ENCODE assay signal across 13 cellular contexts in the genomic region with DNA sequence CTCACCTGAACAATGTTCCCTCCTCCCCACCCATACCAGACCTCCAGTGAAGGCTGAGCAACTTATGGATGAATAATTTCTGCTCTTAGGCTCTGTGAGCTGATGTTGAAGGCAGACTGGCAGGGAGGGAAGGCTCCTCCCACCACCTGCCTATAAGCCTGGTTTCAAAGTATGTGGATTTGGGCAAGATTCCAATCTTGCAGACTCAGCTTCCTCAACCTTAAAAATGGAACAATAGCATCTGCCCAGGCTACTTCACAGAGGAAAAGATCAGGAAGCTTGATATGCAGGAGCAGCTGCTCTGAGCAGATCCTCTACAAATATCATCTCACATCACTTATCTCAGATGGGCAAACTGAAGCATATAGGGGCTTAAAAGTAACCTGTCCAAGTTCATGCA.
DNase-seq lines count a peak whose midpoint lies in the region; ATAC-seq and TF ChIP-seq lines count a peak whose summit lies in the region.
"Had no signal": no experiment of that assay in that cellular context is flagged by ENCODE, and none has a peak within 500 bp of the region (broad histone marks: within the 10 kb centered on the region; RNA-seq: fewer than 3 reads in every experiment).

No MANE protein-coding gene starts in this region.

- DNase-seq in MCF 10A (ENCODE audit: unreplicated experiment): peak; percentile 78
- no peak for DNase-seq in breast epithelium (ENCODE audit: low spot score in 2 of 2)
- DNase-seq in NCI-H2196 (lab: John Stamatoyannopoulos, UW; ENCODE audit: unreplicated experiment): peak; percentile 71
- DNase-seq in dermis blood vessel endothelial cell: peak; percentile 98
- DNase-seq in gastrocnemius medialis: no peak
- no peak for DNase-seq in midbrain (lab: John Stamatoyannopoulos, UW)
- DNase-seq in ecto neural progenitor cell (ENCODE audit: low spot score): no peak
- DNase-seq: adrenal gland; effector memory CD4-positive, alpha-beta T cell; NCI-H146; OCI-M1 had no signal

- H3K27ac Mint-ChIP-seq in MCF 10A (ENCODE audit: low read depth, unreplicated experiment): peak overlapping the region; percentile 11

- H3K27me3 ChIP-seq in breast epithelium: no peaks in the 10 kb centered on the region
- H3K27me3 ChIP-seq in gastrocnemius medialis: no peaks in the 10 kb centered on the region
- H3K27me3 ChIP-seq: adrenal gland had no signal

- CTCF ChIA-PET in MCF 10A (lab: Yijun Ruan, JAX): no interaction called here

- H3K4me3 ChIP-seq in breast epithelium (no peak overlapping the region), gastrocnemius medialis (no peak overlapping the region)
- H3K4me3 ChIP-seq: adrenal gland had no signal

- in situ Hi-C loops in gastrocnemius medialis (cut with MboI; ENCODE audit: low sequenced_read_pairs in 4 of 4): no loop called here

- H3K9me3 ChIP-seq in breast epithelium (peaks cover 0 to 5% of the 10 kb centered on the region in 2 donors), gastrocnemius medialis (no peaks in the 10 kb centered on the region)

- TF ChIP-seq POLR2A in breast epithelium (IDR thresholded peaks at IDR 0.05): no peak
- no peak for TF ChIP-seq POLR2A in gastrocnemius medialis (IDR thresholded peaks at IDR 0.05)

- BruUV-seq in MCF 10A (replicated peaks; lab: Mats Ljungman, UMichigan): no TSS peak

- POLR2A ChIA-PET in MCF 10A (lab: Yijun Ruan, JAX): no interaction called here

- intact Hi-C loops in MCF 10A (cut with micrococcal nuclease): no loop called here
- intact Hi-C loops in breast epithelium (cut with DNase I; ENCODE audit: low total_unique reads): no loop called here
- intact Hi-C loops in gastrocnemius medialis (cut with DNase I; ENCODE audit: low total_unique reads): no loop called here

- no peaks in the 10 kb centered on the region for H3K36me3 Mint-ChIP-seq in MCF 10A (ENCODE audit: insufficient read depth, unreplicated experiment)

- H3K4me1 Mint-ChIP-seq in MCF 10A (ENCODE audit: insufficient read depth, unreplicated experiment): peaks cover 29% of the 10 kb centered on the region

- ATAC-seq in gastrocnemius medialis (peak; percentile 30 to 45), GM21423 (IDR thresholded peaks at IDR 0.05; ENCODE audit: unreplicated experiment) (no peak)
- ATAC-seq: sciatic nerve had no signal

- TF ChIP-seq CTCF in MCF 10A (IDR thresholded peaks at IDR 0.05; ENCODE audit: unreplicated experiment) (no peak), breast epithelium (IDR thresholded peaks at IDR 0.05) (no peak), gastrocnemius medialis (IDR thresholded peaks at IDR 0.05 in 4 of 5, conservative IDR thresholded peaks at IDR 0.05 in 1 of 5) (no peak)

- peaks cover 9% of the 10 kb centered on the region for H3K9me3 Mint-ChIP-seq in MCF 10A (ENCODE audit: unreplicated experiment)

- no peak overlapping the region for H3K27ac ChIP-seq in breast epithelium
- H3K27ac ChIP-seq in gastrocnemius medialis: no peak overlapping the region
- H3K27ac ChIP-seq: adrenal gland had no signal

- H3K36me3 ChIP-seq in breast epithelium (no peaks in the 10 kb centered on the region), gastrocnemius medialis (no peaks in the 10 kb centered on the region)
- H3K36me3 ChIP-seq: adrenal gland had no signal

- no peak overlapping the region for H3K4me3 Mint-ChIP-seq in MCF 10A (ENCODE audit: unreplicated experiment)

- H3K4me1 ChIP-seq in breast epithelium (no peaks in the 10 kb centered on the region), gastrocnemius medialis (peaks cover 0 to 7% of the 10 kb centered on the region in 2 donors)

- H3K27me3 Mint-ChIP-seq in MCF 10A (ENCODE audit: insufficient read depth, unreplicated experiment): no peaks in the 10 kb centered on the region

Comparison
In these comparisons a context has a peak if more than half of its experiments do, and no peak if none do; other contexts are left out.
1. DNase-seq: peak in MCF 10A (single experiment), NCI-H2196 (single experiment) and dermis blood vessel endothelial cell (single experiment); none in breast epithelium (0 of 2), gastrocnemius medialis (0 of 2), midbrain (single experiment) and ecto neural progenitor cell (single experiment).